ENCODE assay signal across 8 cellular contexts in the genomic region with DNA sequence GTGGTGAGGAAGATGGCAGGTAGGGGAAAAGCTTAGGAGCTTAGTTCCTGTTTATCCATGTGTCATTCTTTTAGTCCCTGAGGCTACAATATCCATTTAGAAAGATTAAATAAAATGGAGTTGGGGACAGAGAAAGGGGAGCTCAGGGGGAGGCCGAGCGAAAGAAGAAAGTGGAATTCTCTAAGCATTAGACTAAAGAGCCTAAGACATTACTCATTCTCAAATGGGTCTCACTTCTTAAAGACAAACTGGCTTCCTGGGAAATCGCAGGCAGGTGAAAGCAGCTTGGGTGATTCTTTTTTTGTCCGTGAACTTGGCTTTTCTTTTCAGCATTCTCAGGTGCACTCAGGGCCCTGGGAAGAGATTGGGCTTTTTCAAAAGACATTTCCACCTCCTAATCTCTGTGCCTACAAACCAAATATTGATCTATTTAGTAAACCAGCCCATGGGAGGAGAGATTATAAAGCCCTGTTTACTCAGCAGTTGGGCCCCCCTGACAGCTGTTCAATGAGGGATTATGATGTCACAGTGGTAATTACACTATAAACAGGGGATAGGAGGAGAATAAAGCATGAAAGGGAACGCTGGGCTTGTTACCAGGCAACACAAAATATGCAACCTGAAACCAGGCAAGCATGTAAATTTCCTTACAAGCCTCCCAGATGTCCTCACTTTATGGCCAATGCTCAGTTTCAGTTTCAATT.
DNase-seq lines count a peak whose midpoint lies in the region; ATAC-seq lines count a peak whose summit lies in the region.

No MANE protein-coding gene starts in this region.

- peaks cover 23% of the 10 kb centered on the region for H3K4me1 ChIP-seq in mononuclear cell (ENCODE audit: insufficient read depth, low read length)

- peaks cover 10% of the 10 kb centered on the region for H3K9me3 Mint-ChIP-seq in dendritic cell treated with granulocyte-macrophage colony-stimulating factor and Interleukin-4, amounts not matched to agents 40 ng/mL and 50 ng/mL, for 4 days

- peak overlapping the region; percentile 23 for H3K4me3 ChIP-seq in mononuclear cell (ENCODE audit: low read length)

- H3K4me1 Mint-ChIP-seq in dendritic cell treated with granulocyte-macrophage colony-stimulating factor and Interleukin-4, amounts not matched to agents 40 ng/mL and 50 ng/mL, for 4 days (ENCODE audit: low read depth): peaks cover 44% of the 10 kb centered on the region

- peak overlapping the region; percentile 68 for H3K4me3 Mint-ChIP-seq in dendritic cell treated with granulocyte-macrophage colony-stimulating factor and Interleukin-4, amounts not matched to agents 40 ng/mL and 50 ng/mL, for 4 days

- H3K27ac Mint-ChIP-seq in dendritic cell treated with granulocyte-macrophage colony-stimulating factor and Interleukin-4, amounts not matched to agents 40 ng/mL and 50 ng/mL, for 4 days: peak overlapping the region; percentile 91

- H3K36me3 Mint-ChIP-seq in dendritic cell treated with granulocyte-macrophage colony-stimulating factor and Interleukin-4, amounts not matched to agents 40 ng/mL and 50 ng/mL, for 4 days (ENCODE audit: low read depth): no peaks in the 10 kb centered on the region

- no peaks in the 10 kb centered on the region for H3K9me3 ChIP-seq in mononuclear cell (ENCODE audit: low read depth, low read length)

- H3K27me3 ChIP-seq in mononuclear cell (ENCODE audit: insufficient read depth, low read length): no peaks in the 10 kb centered on the region

- no peaks in the 10 kb centered on the region for H3K27me3 Mint-ChIP-seq in dendritic cell treated with granulocyte-macrophage colony-stimulating factor and Interleukin-4, amounts not matched to agents 40 ng/mL and 50 ng/mL, for 4 days

- DNase-seq in A172 (ENCODE audit: low spot score) (peak; percentile 63), NCI-H345 (lab: John Stamatoyannopoulos, UW) (peak; percentile 96), substantia nigra (lab: John Stamatoyannopoulos, UW) (no peak)
- DNase-seq in activated CD8-positive, alpha-beta memory T cell treated with anti-CD3 and anti-CD28 coated beads for 24 hours: no peak

- ATAC-seq in GM21717 (IDR thresholded peaks at IDR 0.05; ENCODE audit: unreplicated experiment) (peak; percentile 60), GM21381 (IDR thresholded peaks at IDR 0.05; ENCODE audit: unreplicated experiment) (no peak)

- H3K27ac ChIP-seq in substantia nigra (ENCODE audit: low read depth, low read length, poor library complexity, severe bottlenecking): no peak overlapping the region

- intact Hi-C loops in dendritic cell treated with granulocyte-macrophage colony-stimulating factor and Interleukin-4, amounts not matched to agents 40 ng/mL and 50 ng/mL, for 4 days (cut with micrococcal nuclease): loop anchor here (1.0 to 5.0 kb wide), 3 partner anchors 634 to 804 kb away; no protein-coding TSS in a partner anchor

Comparison
In these comparisons a context has a peak if more than half of its experiments do, and no peak if none do; other contexts are left out.
1. DNase-seq: peak in A172 (single experiment) and NCI-H345 (single experiment); none in substantia nigra (0 of 49) and activated CD8-positive, alpha-beta memory T cell treated with anti-CD3 and anti-CD28 coated beads for 24 hours (single experiment).